Comparison of ENCODE assay signal across 8 cellular contexts in genomic region chr17:75843577-75844529, GRCh38. TPM values are rescaled to one million over a fixed set of nuclear protein-coding genes. Genes with fewer than 3 reads are reported as not detected.
A peak's percentile ranks its signal among the peaks of the same experiment; 100 is the strongest.
DNase-seq lines count a peak whose midpoint lies in the region; ATAC-seq and TF ChIP-seq lines count a peak whose summit lies in the region.

Gene UNC13D, minus strand, starts transcription at chr17:75844404. Its CDS starts 67 bp downstream, at chr17:75844337.

- peak within 1 kb of the TSS; percentile 92 for H3K4me3 Mint-ChIP-seq in activated naive CD4-positive, alpha-beta T cell treated with anti-CD3 and anti-CD28 coated beads, Interleukin-2, amount 50 U/mL, for 24 hours

- H3K36me3 Mint-ChIP-seq in activated naive CD4-positive, alpha-beta T cell treated with anti-CD3 and anti-CD28 coated beads, Interleukin-2, amount 50 U/mL, for 24 hours: peaks cover 1% of the 10 kb centered on the region

- ATAC-seq in SK-N-SH treated with all-trans-retinoic acid at 6 μM for 48 hours: peak; percentile 4; the same call in 2 of the 3 replicates
- ATAC-seq in left lobe of liver: peak; percentile 24
- ATAC-seq in stimulated activated naive CD8-positive, alpha-beta T cell treated with anti-CD3 and anti-CD28 coated beads, Interleukin-15, Interleukin-2, amounts not matched to agents 100 U/mL and 50 U/mL, for 24 hours: peak; percentile 39
- no peak for ATAC-seq in GM18873 (IDR thresholded peaks at IDR 0.05; ENCODE audit: low FRiP score, unreplicated experiment)

- no peaks in the 10 kb centered on the region for H3K9me3 Mint-ChIP-seq in activated naive CD4-positive, alpha-beta T cell treated with anti-CD3 and anti-CD28 coated beads, Interleukin-2, amount 50 U/mL, for 24 hours

- H3K27ac Mint-ChIP-seq in activated naive CD4-positive, alpha-beta T cell treated with anti-CD3 and anti-CD28 coated beads, Interleukin-2, amount 50 U/mL, for 24 hours: peak within 1 kb of the TSS; percentile 93

- DNase-seq in GM19240 (ENCODE audit: insufficient read length, low spot score): peak; percentile 62
- DNase-seq in left lobe of liver (ENCODE audit: low spot score): no peak
- DNase-seq in stimulated activated naive CD8-positive, alpha-beta T cell treated with anti-CD3 and anti-CD28 coated beads, Interleukin-15, Interleukin-2, amounts not matched to agents 100 U/mL and 50 U/mL, for 24 hours: peak; percentile 72
- DNase-seq in kidney tubule cell (ENCODE audit: low spot score): no peak
- no peak for DNase-seq in RPMI8226

- no peaks in the 10 kb centered on the region for H3K27me3 Mint-ChIP-seq in activated naive CD4-positive, alpha-beta T cell treated with anti-CD3 and anti-CD28 coated beads, Interleukin-2, amount 50 U/mL, for 24 hours

- H3K4me1 Mint-ChIP-seq in activated naive CD4-positive, alpha-beta T cell treated with anti-CD3 and anti-CD28 coated beads, Interleukin-2, amount 50 U/mL, for 24 hours: peaks cover 26% of the 10 kb centered on the region

TF ChIP-seq in SK-N-SH treated with all-trans-retinoic acid at 6 μM for 48 hours, 23 proteins besides CTCF, POLR2A, EP300 and RAD21:
- TF ChIP-seq ESRRG (CRISPR knock-in tag; IDR thresholded peaks at IDR 0.05): no peak
- TF ChIP-seq ZFP30 (CRISPR knock-in tag; IDR thresholded peaks at IDR 0.05): no peak
- no peak for TF ChIP-seq PPARA (CRISPR knock-in tag; IDR thresholded peaks at IDR 0.05; ENCODE audit: borderline replicate concordance)
- no peak for TF ChIP-seq OSR1 (CRISPR knock-in tag; IDR thresholded peaks at IDR 0.05)
- TF ChIP-seq TCF4 (CRISPR knock-in tag; IDR thresholded peaks at IDR 0.05; ENCODE audit: borderline replicate concordance): no peak
- peak; percentile 29; the same call in 1 of the 2 replicates for TF ChIP-seq ZFP3 (CRISPR knock-in tag; IDR thresholded peaks at IDR 0.05)
- TF ChIP-seq PATZ1 (CRISPR knock-in tag; IDR thresholded peaks at IDR 0.05; ENCODE audit: borderline replicate concordance): no peak
- TF ChIP-seq POU6F1 (CRISPR knock-in tag; IDR thresholded peaks at IDR 0.05; ENCODE audit: borderline replicate concordance, low read depth): no peak
- no peak for TF ChIP-seq ISL1 (CRISPR knock-in tag; IDR thresholded peaks at IDR 0.05)
- TF ChIP-seq ZNF70 (CRISPR knock-in tag; IDR thresholded peaks at IDR 0.05): 0 out of 2 replicates have a peak, but pooled peaks have one; percentile 25
- TF ChIP-seq CSRNP3 (CRISPR knock-in tag; IDR thresholded peaks at IDR 0.05): no peak
- TF ChIP-seq BACH2 (CRISPR knock-in tag; IDR thresholded peaks at IDR 0.05; ENCODE audit: borderline replicate concordance): no peak

RNA-seq across cellular contexts. Expression of gene UNC13D, which starts in this region (rescaled TPM):
- total RNA-seq in left lobe of liver: 10.8 TPM

Comparison
In these comparisons a context has a peak if more than half of its experiments do, and no peak if none do; other contexts are left out.
1. DNase-seq: peak in GM19240 (single experiment) and stimulated activated naive CD8-positive, alpha-beta T cell treated with anti-CD3 and anti-CD28 coated beads, Interleukin-15, Interleukin-2, amounts not matched to agents 100 U/mL and 50 U/mL, for 24 hours (single experiment); none in left lobe of liver (single experiment), kidney tubule cell (single experiment) and RPMI8226 (single experiment).